Comparison of ENCODE assay signal across 1 cellular context in the genomic region with DNA sequence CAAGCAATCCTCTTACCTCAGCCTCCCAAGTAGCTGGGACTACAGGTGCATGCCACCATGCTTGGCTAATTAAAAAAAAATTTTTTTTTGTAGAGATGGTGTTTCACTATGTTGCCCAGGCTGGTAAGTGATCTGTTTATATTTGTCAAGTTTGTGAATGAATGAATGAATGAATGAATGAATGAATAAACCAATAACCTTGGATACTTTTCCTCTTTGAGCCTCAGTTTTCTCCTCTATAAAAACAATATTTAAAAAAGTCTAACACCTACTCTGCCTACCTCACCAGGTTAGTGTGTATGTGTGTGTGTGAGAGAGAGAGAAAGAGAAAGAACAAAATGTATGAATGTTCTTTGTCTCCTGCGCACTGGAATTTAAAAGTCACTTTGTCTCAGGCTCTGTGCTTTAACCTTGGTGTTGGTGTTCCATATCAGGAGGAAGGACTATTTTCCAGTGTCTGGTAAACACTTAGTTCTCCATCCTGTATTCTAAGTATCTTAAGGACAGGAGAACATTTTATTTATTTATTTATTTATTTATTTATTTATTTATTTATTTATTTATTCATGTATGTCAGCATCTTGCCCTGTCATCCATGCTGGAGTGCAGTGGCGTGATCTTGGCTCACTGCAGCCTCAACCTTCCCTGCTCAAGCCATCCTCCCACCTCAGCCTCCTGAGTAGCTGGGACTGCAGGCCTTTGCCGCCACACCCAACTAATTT.
TF ChIP-seq lines count a peak whose summit lies in the region.

No MANE protein-coding gene starts in this region.

TF ChIP-seq in K562, 482 proteins besides CTCF, POLR2A, EP300 and RAD21:
- TF ChIP-seq CREM (IDR thresholded peaks at IDR 0.05; ENCODE audit: low read depth): no peak
- peak; percentile 93 for TF ChIP-seq ZNF24 (IDR thresholded peaks at IDR 0.05)
- TF ChIP-seq KDM2B (CRISPR knock-in tag; IDR thresholded peaks at IDR 0.05): no peak
- TF ChIP-seq POLR2H (tag; IDR thresholded peaks at IDR 0.05; ENCODE audit: low read depth): no peak
- TF ChIP-seq, protein P1, sequence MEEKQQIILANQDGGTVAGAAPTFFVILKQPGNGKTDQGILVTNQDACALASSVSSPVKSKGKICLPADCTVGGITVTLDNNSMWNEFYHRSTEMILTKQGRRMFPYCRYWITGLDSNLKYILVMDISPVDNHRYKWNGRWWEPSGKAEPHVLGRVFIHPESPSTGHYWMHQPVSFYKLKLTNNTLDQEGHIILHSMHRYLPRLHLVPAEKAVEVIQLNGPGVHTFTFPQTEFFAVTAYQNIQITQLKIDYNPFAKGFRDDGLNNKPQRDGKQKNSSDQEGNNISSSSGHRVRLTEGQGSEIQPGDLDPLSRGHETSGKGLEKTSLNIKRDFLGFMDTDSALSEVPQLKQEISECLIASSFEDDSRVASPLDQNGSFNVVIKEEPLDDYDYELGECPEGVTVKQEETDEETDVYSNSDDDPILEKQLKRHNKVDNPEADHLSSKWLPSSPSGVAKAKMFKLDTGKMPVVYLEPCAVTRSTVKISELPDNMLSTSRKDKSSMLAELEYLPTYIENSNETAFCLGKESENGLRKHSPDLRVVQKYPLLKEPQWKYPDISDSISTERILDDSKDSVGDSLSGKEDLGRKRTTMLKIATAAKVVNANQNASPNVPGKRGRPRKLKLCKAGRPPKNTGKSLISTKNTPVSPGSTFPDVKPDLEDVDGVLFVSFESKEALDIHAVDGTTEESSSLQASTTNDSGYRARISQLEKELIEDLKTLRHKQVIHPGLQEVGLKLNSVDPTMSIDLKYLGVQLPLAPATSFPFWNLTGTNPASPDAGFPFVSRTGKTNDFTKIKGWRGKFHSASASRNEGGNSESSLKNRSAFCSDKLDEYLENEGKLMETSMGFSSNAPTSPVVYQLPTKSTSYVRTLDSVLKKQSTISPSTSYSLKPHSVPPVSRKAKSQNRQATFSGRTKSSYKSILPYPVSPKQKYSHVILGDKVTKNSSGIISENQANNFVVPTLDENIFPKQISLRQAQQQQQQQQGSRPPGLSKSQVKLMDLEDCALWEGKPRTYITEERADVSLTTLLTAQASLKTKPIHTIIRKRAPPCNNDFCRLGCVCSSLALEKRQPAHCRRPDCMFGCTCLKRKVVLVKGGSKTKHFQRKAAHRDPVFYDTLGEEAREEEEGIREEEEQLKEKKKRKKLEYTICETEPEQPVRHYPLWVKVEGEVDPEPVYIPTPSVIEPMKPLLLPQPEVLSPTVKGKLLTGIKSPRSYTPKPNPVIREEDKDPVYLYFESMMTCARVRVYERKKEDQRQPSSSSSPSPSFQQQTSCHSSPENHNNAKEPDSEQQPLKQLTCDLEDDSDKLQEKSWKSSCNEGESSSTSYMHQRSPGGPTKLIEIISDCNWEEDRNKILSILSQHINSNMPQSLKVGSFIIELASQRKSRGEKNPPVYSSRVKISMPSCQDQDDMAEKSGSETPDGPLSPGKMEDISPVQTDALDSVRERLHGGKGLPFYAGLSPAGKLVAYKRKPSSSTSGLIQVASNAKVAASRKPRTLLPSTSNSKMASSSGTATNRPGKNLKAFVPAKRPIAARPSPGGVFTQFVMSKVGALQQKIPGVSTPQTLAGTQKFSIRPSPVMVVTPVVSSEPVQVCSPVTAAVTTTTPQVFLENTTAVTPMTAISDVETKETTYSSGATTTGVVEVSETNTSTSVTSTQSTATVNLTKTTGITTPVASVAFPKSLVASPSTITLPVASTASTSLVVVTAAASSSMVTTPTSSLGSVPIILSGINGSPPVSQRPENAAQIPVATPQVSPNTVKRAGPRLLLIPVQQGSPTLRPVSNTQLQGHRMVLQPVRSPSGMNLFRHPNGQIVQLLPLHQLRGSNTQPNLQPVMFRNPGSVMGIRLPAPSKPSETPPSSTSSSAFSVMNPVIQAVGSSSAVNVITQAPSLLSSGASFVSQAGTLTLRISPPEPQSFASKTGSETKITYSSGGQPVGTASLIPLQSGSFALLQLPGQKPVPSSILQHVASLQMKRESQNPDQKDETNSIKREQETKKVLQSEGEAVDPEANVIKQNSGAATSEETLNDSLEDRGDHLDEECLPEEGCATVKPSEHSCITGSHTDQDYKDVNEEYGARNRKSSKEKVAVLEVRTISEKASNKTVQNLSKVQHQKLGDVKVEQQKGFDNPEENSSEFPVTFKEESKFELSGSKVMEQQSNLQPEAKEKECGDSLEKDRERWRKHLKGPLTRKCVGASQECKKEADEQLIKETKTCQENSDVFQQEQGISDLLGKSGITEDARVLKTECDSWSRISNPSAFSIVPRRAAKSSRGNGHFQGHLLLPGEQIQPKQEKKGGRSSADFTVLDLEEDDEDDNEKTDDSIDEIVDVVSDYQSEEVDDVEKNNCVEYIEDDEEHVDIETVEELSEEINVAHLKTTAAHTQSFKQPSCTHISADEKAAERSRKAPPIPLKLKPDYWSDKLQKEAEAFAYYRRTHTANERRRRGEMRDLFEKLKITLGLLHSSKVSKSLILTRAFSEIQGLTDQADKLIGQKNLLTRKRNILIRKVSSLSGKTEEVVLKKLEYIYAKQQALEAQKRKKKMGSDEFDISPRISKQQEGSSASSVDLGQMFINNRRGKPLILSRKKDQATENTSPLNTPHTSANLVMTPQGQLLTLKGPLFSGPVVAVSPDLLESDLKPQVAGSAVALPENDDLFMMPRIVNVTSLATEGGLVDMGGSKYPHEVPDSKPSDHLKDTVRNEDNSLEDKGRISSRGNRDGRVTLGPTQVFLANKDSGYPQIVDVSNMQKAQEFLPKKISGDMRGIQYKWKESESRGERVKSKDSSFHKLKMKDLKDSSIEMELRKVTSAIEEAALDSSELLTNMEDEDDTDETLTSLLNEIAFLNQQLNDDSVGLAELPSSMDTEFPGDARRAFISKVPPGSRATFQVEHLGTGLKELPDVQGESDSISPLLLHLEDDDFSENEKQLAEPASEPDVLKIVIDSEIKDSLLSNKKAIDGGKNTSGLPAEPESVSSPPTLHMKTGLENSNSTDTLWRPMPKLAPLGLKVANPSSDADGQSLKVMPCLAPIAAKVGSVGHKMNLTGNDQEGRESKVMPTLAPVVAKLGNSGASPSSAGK (IDR thresholded peaks at IDR 0.05): no peak
TF ChIP-seq in K562: peak in this region for 1.
